9 cellular contexts compared by ENCODE assay signal in genomic region chr5:96781031-96781733, GRCh38. TPM values are rescaled to one million over a fixed set of nuclear protein-coding genes. Genes with fewer than 3 reads are reported as not detected.
A peak's percentile ranks its signal among the peaks of the same experiment; 100 is the strongest.
DNase-seq lines count a peak whose midpoint lies in the region; ATAC-seq and TF ChIP-seq lines count a peak whose summit lies in the region.
"Had no signal": no experiment of that assay in that cellular context is flagged by ENCODE, and none has a peak within 500 bp of the region (broad histone marks: within the 10 kb centered on the region; RNA-seq: fewer than 3 reads in every experiment).

No MANE protein-coding gene starts in this region.

- no peak overlapping the region for H2AK9ac ChIP-seq in IMR-90 (replicated peaks; ENCODE audit: low read depth, low read length, poor library complexity)

- no peak overlapping the region for H2BK12ac ChIP-seq in mesenchymal stem cell (ENCODE audit: low read length in 2 of 2)

- POLR2A ChIA-PET in IMR-90 (lab: Charles Lee; ENCODE audit: unreplicated experiment), result no interaction called here

- BruUV-seq in IMR-90 (replicated peaks; lab: Mats Ljungman, UMichigan), result no TSS peak

- H2BK5ac ChIP-seq in IMR-90 (ENCODE audit: low read depth, low read length, poor library complexity, severe bottlenecking), result peak overlapping the region; percentile 52
- no peak overlapping the region for H2BK5ac ChIP-seq in mesenchymal stem cell (ENCODE audit: low read depth, low read length, poor library complexity, severe bottlenecking)

- no peaks in the 10 kb centered on the region for H3K9me3 ChIP-seq in IMR-90 (ENCODE audit: control insufficient read depth, insufficient read depth, low read length)
- no peaks in the 10 kb centered on the region for H3K9me3 ChIP-seq in mesenchymal stem cell (ENCODE audit: control insufficient read depth, low read length)

- H3K9me1 ChIP-seq in IMR-90 (ENCODE audit: insufficient read depth, low read length), result peaks cover 3% of the 10 kb centered on the region

- WGBS in IMR-90 (ENCODE audit: extremely low coverage in 2 of 2, insufficient read length in 1 of 2), 2 experiments, result no CpG with 5 or more reads among the region's 1 CpG
- WGBS in mesenchymal stem cell, result 100% methylated on average over 1 of the region's 1 CpG

- H3K4ac ChIP-seq in IMR-90 (ENCODE audit: low read depth, low read length) (no peak overlapping the region), mesenchymal stem cell (ENCODE audit: low read depth in 1 of 2, low read length in 2 of 2) (no peak overlapping the region)

- DNase-seq in AG09309 (ENCODE audit: low read depth) (peak; percentile 72), IMR-90 (peak; percentile 49), astrocyte of the spinal cord (ENCODE audit: low read depth, low spot score) (peak; percentile 59), mesenchymal stem cell (peak; percentile 29), middle frontal gyrus (ENCODE audit: extremely low spot score, low spot score) (no peak)
- DNase-seq: SHP77 treated with DMSO at 0.1 percent for 48 hours had no signal

- no peak overlapping the region for H2BK20ac ChIP-seq in IMR-90 (ENCODE audit: low read depth, low read length)

- no peak for TF ChIP-seq POLR2A in IMR-90 (IDR thresholded peaks at IDR 0.05; ENCODE audit: low read depth, low read length)

- H2AFZ ChIP-seq in IMR-90 (replicated peaks; ENCODE audit: low read length, poor library complexity) (no peak overlapping the region), mesenchymal stem cell (ENCODE audit: low read depth, low read length) (no peak overlapping the region)

- intact Hi-C loops in IMR-90 (cut with micrococcal nuclease), result no loop called here

- no peak overlapping the region for H3K56ac ChIP-seq in IMR-90 (ENCODE audit: extremely low read depth, insufficient read depth, low read length)

- in situ Hi-C loops in IMR-90 (cut with MboI; ENCODE audit: low sequenced_read_pairs), result no loop called here
- in situ Hi-C loops in astrocyte of the spinal cord (cut with HindIII; ENCODE audit: low sequenced_read_pairs), result no loop called here

- peak overlapping the region; percentile 54; the same call in 1 of the 2 replicates for H3K4me2 ChIP-seq in IMR-90 (ENCODE audit: low read depth, low read length)
- no peak overlapping the region for H3K4me2 ChIP-seq in mesenchymal stem cell (ENCODE audit: low read length, poor library complexity, severe bottlenecking)

- CTCF ChIA-PET in IMR-90 (lab: Yijun Ruan, JAX), result interaction anchor here (1.0 kb wide), 1 partner anchor 12 kb away, joined by 5 read pairs; no protein-coding TSS in a partner anchor

- no peak for TF ChIP-seq RAD21 in IMR-90 (IDR thresholded peaks at IDR 0.05; ENCODE audit: low read length)

- H4K5ac ChIP-seq in IMR-90 (ENCODE audit: low read depth, low read length), result no peak overlapping the region

- H3K79me1 ChIP-seq in IMR-90 (ENCODE audit: low read depth in 1 of 2, low read length in 2 of 2) (no peaks in the 10 kb centered on the region; a peak in 1 of 4 replicates), mesenchymal stem cell (replicated peaks; ENCODE audit: low read length, poor library complexity, severe bottlenecking) (no peaks in the 10 kb centered on the region)

- H3K4me1 ChIP-seq in IMR-90 (ENCODE audit: control insufficient read depth, insufficient read depth, low read length), result peaks cover 8% of the 10 kb centered on the region
- peaks cover 1% of the 10 kb centered on the region for H3K4me1 ChIP-seq in mesenchymal stem cell (ENCODE audit: control insufficient read depth, insufficient read depth, low read depth, low read length)

- H3K9ac ChIP-seq in IMR-90 (ENCODE audit: low read depth, low read length) (no peak overlapping the region), mesenchymal stem cell (ENCODE audit: low read length) (peak overlapping the region; percentile 60)

- H3K27me3 ChIP-seq in IMR-90 (ENCODE audit: control insufficient read depth, insufficient read depth, low read length), result no peaks in the 10 kb centered on the region
- no peaks in the 10 kb centered on the region for H3K27me3 ChIP-seq in mesenchymal stem cell (ENCODE audit: control insufficient read depth in 1 of 2, insufficient read depth in 1 of 2, low read length in 2 of 2)

- H4K91ac ChIP-seq in IMR-90 (ENCODE audit: insufficient read depth, low read depth, low read length) (no peak overlapping the region), mesenchymal stem cell (ENCODE audit: low read length) (no peak overlapping the region)

- H3K18ac ChIP-seq in IMR-90 (ENCODE audit: low read depth, low read length), result no peak overlapping the region
- no peak overlapping the region for H3K18ac ChIP-seq in mesenchymal stem cell (ENCODE audit: low read depth in 1 of 2, low read length in 2 of 2)

- no peak for TF ChIP-seq CTCF in AG09309 (IDR thresholded peaks at IDR 0.05; ENCODE audit: control insufficient read depth, insufficient read depth, low read depth, low read length, missing control alignments)
- TF ChIP-seq CTCF in IMR-90 (conservative IDR thresholded peaks at IDR 0.05; ENCODE audit: low read depth, low read length), result no peak
- TF ChIP-seq CTCF in astrocyte of the spinal cord (IDR thresholded peaks at IDR 0.05; ENCODE audit: low read depth, low read length), result no peak

- H3K23ac ChIP-seq in IMR-90 (ENCODE audit: low read depth, low read length), result no peak overlapping the region
- no peak overlapping the region for H3K23ac ChIP-seq in mesenchymal stem cell (ENCODE audit: low read length in 2 of 2)

- H2BK120ac ChIP-seq in IMR-90 (ENCODE audit: low read depth, low read length) (no peak overlapping the region), mesenchymal stem cell (ENCODE audit: low read depth, low read length) (no peak overlapping the region)

- dilution Hi-C loops in IMR-90 (cut with HindIII; ENCODE audit: low sequenced_read_pairs, unreplicated experiment), result loop anchor here (25.0 kb wide), 1 partner anchor 381 kb away; no protein-coding TSS in a partner anchor

- H4K8ac ChIP-seq in IMR-90 (ENCODE audit: low read depth in 2 of 2, low read length in 2 of 2), result no peak overlapping the region
- no peak overlapping the region for H4K8ac ChIP-seq in mesenchymal stem cell (ENCODE audit: low read length)

- no peaks in the 10 kb centered on the region; the same call in 1 of the 2 replicates for H4K20me1 ChIP-seq in IMR-90 (ENCODE audit: insufficient read depth, low read length)

- no peak overlapping the region for H3K4me3 ChIP-seq in AG09309 (ENCODE audit: control insufficient read depth, low read depth, low read length)
- H3K4me3 ChIP-seq in IMR-90 (ENCODE audit: insufficient read depth, low read depth, low read length), result no peak overlapping the region
- H3K4me3 ChIP-seq in astrocyte of the spinal cord (ENCODE audit: low read depth, low read length), result no peak overlapping the region
- no peak overlapping the region for H3K4me3 ChIP-seq in mesenchymal stem cell (ENCODE audit: insufficient read depth in 1 of 2, low read depth in 1 of 2, low read length in 2 of 2)

- H3K36me3 ChIP-seq in IMR-90 (ENCODE audit: control insufficient read depth, insufficient read depth, low read length) (peaks cover 17% of the 10 kb centered on the region), mesenchymal stem cell (ENCODE audit: control insufficient read depth in 1 of 2, insufficient read depth in 2 of 2, low read depth in 1 of 2, low read length in 2 of 2) (peaks cover 15 to 87% of the 10 kb centered on the region in 2 experiments)

- H3K14ac ChIP-seq in IMR-90 (replicated peaks; ENCODE audit: low read depth, low read length) (0 out of 2 replicates have a peak overlapping the region, but pooled peaks have one; percentile 60), mesenchymal stem cell (ENCODE audit: low read length in 2 of 2) (no peak overlapping the region)

- no peak overlapping the region for H3K27ac ChIP-seq in IMR-90 (ENCODE audit: insufficient read depth, low read length)
- peak overlapping the region; percentile 38 for H3K27ac ChIP-seq in mesenchymal stem cell (ENCODE audit: low read length, poor library complexity, severe bottlenecking)

- H2AK5ac ChIP-seq in IMR-90 (ENCODE audit: low read depth, low read length), result no peak overlapping the region
- H2AK5ac ChIP-seq in mesenchymal stem cell (ENCODE audit: low read length, severe bottlenecking), result no peak overlapping the region

- H2BK15ac ChIP-seq in IMR-90 (ENCODE audit: low read depth, low read length) (no peak overlapping the region), mesenchymal stem cell (ENCODE audit: low read depth, poor library complexity, severe bottlenecking) (no peak overlapping the region)

- peak; percentile 43 for ATAC-seq in IMR-90 (ENCODE audit: low read depth)
- no peak for ATAC-seq in GM19397 (IDR thresholded peaks at IDR 0.05; ENCODE audit: unreplicated experiment)
- no peak for ATAC-seq in GM21423 (IDR thresholded peaks at IDR 0.05; ENCODE audit: unreplicated experiment)
- no peak for ATAC-seq in GM19395 (IDR thresholded peaks at IDR 0.05; ENCODE audit: unreplicated experiment)

TF ChIP-seq in IMR-90, 13 proteins besides CTCF, POLR2A, EP300 and RAD21:
- TF ChIP-seq NFE2L2 (IDR thresholded peaks at IDR 0.05; ENCODE audit: low read depth, low read length), result no peak
- TF ChIP-seq CEBPB (IDR thresholded peaks at IDR 0.05; ENCODE audit: low read depth, low read length), result peak; percentile 63; the same call in 1 of the 2 replicates

RNA-seq across cellular contexts. Expression of gene ERAP1, which starts 26.6 kb away (rescaled TPM):
- total RNA-seq in IMR-90 (2012; rRNA removed), result 17.8 and 22.2 TPM in 2 replicates
- polyA plus RNA-seq in IMR-90 (2012; rRNA removed), result 24.2 and 27.2 TPM in 2 replicates
- polyA plus RNA-seq in IMR-90 (2012; cell fraction: cytosol; rRNA removed), result 6.1 and 12.0 TPM in 2 replicates
- polyA plus RNA-seq in IMR-90 (2012; cell fraction: nucleus; rRNA removed; ENCODE audit: low replicate concordance), result 10.4 and 31.9 TPM in 2 replicates
- polyA plus RNA-seq in mesenchymal stem cell (2013, experiment 1 of 2), result 94.5 TPM
- polyA plus RNA-seq in mesenchymal stem cell (2013, experiment 2 of 2), result 89.6 TPM
